27 cellular contexts compared by ENCODE assay signal in genomic region chr11:115202900-115203552, GRCh38.
"Had no signal": no experiment of that assay in that cellular context is flagged by ENCODE, and none has a peak within 500 bp of the region (broad histone marks: within the 10 kb centered on the region; RNA-seq: fewer than 3 reads in every experiment).

No MANE protein-coding gene starts in this region.

- H3K4me3 ChIP-seq: colonic mucosa, neural progenitor cell, right atrium auricular region, smooth muscle cell, uterus had no signal

- H3K27ac ChIP-seq: colonic mucosa, neural progenitor cell, right atrium auricular region, uterus had no signal

- H3K36me3 Mint-ChIP-seq: activated naive CD8-positive, alpha-beta T cell; naive thymus-derived CD4-positive, alpha-beta T cell; stimulated activated memory B cell treated with anti-CD40 and anti-IgM and Interleukin-4, amounts not matched to agents 10 μg/mL and 1 μg/mL and 100 μg/mL, for 72 hours had no signal

- DNase-seq: activated CD4-positive, alpha-beta T cell treated with anti-CD3 and anti-CD28 coated beads for 4 hours; activated CD4-positive, alpha-beta T cell treated with anti-CD3 and anti-CD28 coated beads, Interleukin-2, amount 50 U/mL, for 4 hours; activated CD8-positive, alpha-beta memory T cell treated with anti-CD3 and anti-CD28 coated beads for 24 hours; activated effector memory CD4-positive, alpha-beta T cell treated with Interleukin-2 at 50 U/mL for 16 hours; activated naive CD4-positive, alpha-beta T cell treated with Interleukin-2 at 50 U/mL for 16 hours; anterior cingulate cortex; colonic mucosa; effector CD8-positive, alpha-beta T cell; immature natural killer cell; kidney; left colon; mammary epithelial cell; midbrain; naive thymus-derived CD4-positive, alpha-beta T cell; stimulated activated CD4-positive, alpha-beta T cell treated with anti-CD3 and anti-CD28 coated beads, Interleukin-1b, Interleukin-23, amount 100 ng/mL, for 48 hours; stimulated activated CD4-positive, alpha-beta T cell treated with anti-CD3 and anti-CD28 coated beads, Interleukin-4, amount 100 ng/mL, for 4 hours; stimulated activated CD8-positive, alpha-beta memory T cell treated with anti-CD3 and anti-CD28 coated beads, Interleukin-4, amount 100 ng/mL, for 48 hours; stimulated activated naive CD8-positive, alpha-beta T cell treated with anti-CD3 and anti-CD28 coated beads, Interleukin-15, amount 100 ng/mL, for 72 hours; substantia nigra; uterus had no signal

- H2AFZ ChIP-seq: neural progenitor cell had no signal

- ATAC-seq: left colon; naive thymus-derived CD4-positive, alpha-beta T cell; stimulated activated memory B cell treated with anti-CD40 and anti-IgM and Interleukin-4, amounts not matched to agents 10 μg/mL and 1 μg/mL and 100 μg/mL, for 72 hours; stimulated activated naive CD8-positive, alpha-beta T cell treated with anti-CD3 and anti-CD28 coated beads, Interleukin-15, amount 100 ng/mL, for 72 hours had no signal

- H3K4me3 Mint-ChIP-seq: activated naive CD8-positive, alpha-beta T cell; immature natural killer cell; naive thymus-derived CD4-positive, alpha-beta T cell; neural progenitor cell; stimulated activated memory B cell treated with anti-CD40 and anti-IgM and Interleukin-4, amounts not matched to agents 10 μg/mL and 1 μg/mL and 100 μg/mL, for 72 hours; stimulated activated naive CD8-positive, alpha-beta T cell treated with anti-CD3 and anti-CD28 coated beads, Interleukin-15, amount 100 ng/mL, for 72 hours; T-helper 2 cell treated with Interferon-gamma antibody and Interleukin-4, amounts not matched to agents 5 μg/mL and 100 μg/mL, for 36 hours; type B pancreatic cell had no signal

- H3K9me3 ChIP-seq: colonic mucosa, right atrium auricular region, uterus had no signal

- H3K4me1 ChIP-seq: colonic mucosa, right atrium auricular region, uterus had no signal

- H3K4me1 Mint-ChIP-seq: immature natural killer cell; naive thymus-derived CD4-positive, alpha-beta T cell; stimulated activated memory B cell treated with anti-CD40 and anti-IgM and Interleukin-4, amounts not matched to agents 10 μg/mL and 1 μg/mL and 100 μg/mL, for 72 hours; stimulated activated naive CD8-positive, alpha-beta T cell treated with anti-CD3 and anti-CD28 coated beads, Interleukin-15, amount 100 ng/mL, for 72 hours had no signal

- H3K9ac ChIP-seq: neural progenitor cell had no signal

- H3K36me3 ChIP-seq: colonic mucosa, neural progenitor cell, right atrium auricular region, uterus had no signal

- H3K27me3 Mint-ChIP-seq: stimulated activated memory B cell treated with anti-CD40 and anti-IgM and Interleukin-4, amounts not matched to agents 10 μg/mL and 1 μg/mL and 100 μg/mL, for 72 hours; stimulated activated naive CD8-positive, alpha-beta T cell treated with anti-CD3 and anti-CD28 coated beads, Interleukin-15, amount 100 ng/mL, for 72 hours; type B pancreatic cell had no signal

- H3K27ac Mint-ChIP-seq: activated naive CD8-positive, alpha-beta T cell; naive thymus-derived CD4-positive, alpha-beta T cell; neural progenitor cell; stimulated activated memory B cell treated with anti-CD40 and anti-IgM and Interleukin-4, amounts not matched to agents 10 μg/mL and 1 μg/mL and 100 μg/mL, for 72 hours; stimulated activated naive CD8-positive, alpha-beta T cell treated with anti-CD3 and anti-CD28 coated beads, Interleukin-15, amount 100 ng/mL, for 72 hours; T-helper 2 cell treated with Interferon-gamma antibody and Interleukin-4, amounts not matched to agents 5 μg/mL and 100 μg/mL, for 36 hours; type B pancreatic cell had no signal

- H3K4me2 ChIP-seq: neural progenitor cell, smooth muscle cell had no signal

- H3K9me3 Mint-ChIP-seq: immature natural killer cell; naive thymus-derived CD4-positive, alpha-beta T cell; neural progenitor cell; stimulated activated memory B cell treated with anti-CD40 and anti-IgM and Interleukin-4, amounts not matched to agents 10 μg/mL and 1 μg/mL and 100 μg/mL, for 72 hours; T-helper 2 cell treated with Interferon-gamma antibody and Interleukin-4, amounts not matched to agents 5 μg/mL and 100 μg/mL, for 36 hours; type B pancreatic cell had no signal

- H3K27me3 ChIP-seq: colonic mucosa, neural progenitor cell, right atrium auricular region, uterus had no signal
